Comparison of ENCODE assay signal across 18 cellular contexts in genomic region chr5:142608094-142608493, GRCh38.
"Had no signal": no experiment of that assay in that cellular context is flagged by ENCODE, and none has a peak within 500 bp of the region (broad histone marks: within the 10 kb centered on the region; RNA-seq: fewer than 3 reads in every experiment).

No MANE protein-coding gene starts in this region.

- H3K4me3 ChIP-seq: sigmoid colon had no signal

- H3K27me3 ChIP-seq: brain microvascular endothelial cell, sigmoid colon had no signal

- H3K27ac ChIP-seq: brain microvascular endothelial cell, sigmoid colon, VCaP had no signal

- H3K36me3 ChIP-seq: brain microvascular endothelial cell, sigmoid colon had no signal

- DNase-seq: activated CD4-positive, alpha-beta T cell treated with anti-CD3 and anti-CD28 coated beads, Interleukin-2, amount 10 ng/mL, durations not matched to agents 24 days and 14 days; activated CD8-positive, alpha-beta memory T cell treated with anti-CD3 and anti-CD28 coated beads, Interleukin-2, amount 10 ng/mL, durations not matched to agents 7 days and 5 days; activated CD8-positive, alpha-beta T cell treated with anti-CD3 and anti-CD28 coated beads for 36 hours; activated gamma-delta T cell; activated T-cell treated with anti-CD3 and anti-CD28 coated beads for 4 hours; aorta; brain microvascular endothelial cell; caudate nucleus; effector memory CD4-positive, alpha-beta T cell; foreskin melanocyte; kidney; mammary epithelial cell; occipital lobe; sigmoid colon; stimulated activated CD4-positive, alpha-beta T cell treated with anti-CD3 and anti-CD28 coated beads, Interleukin-4, amount 100 ng/mL, for 1 hour; stimulated activated naive CD4-positive, alpha-beta T cell treated with Interleukin-2 at 50 U/mL for 16 hours had no signal

- ATAC-seq: activated CD4-positive, CD25-positive, alpha-beta regulatory T cell treated with anti-CD3 and anti-CD28 coated beads, Interleukin-2, amount 50 U/mL, for 24 hours; activated CD8-positive, alpha-beta memory T cell treated with anti-CD3 and anti-CD28 coated beads, Interleukin-2, amount 10 ng/mL, durations not matched to agents 7 days and 5 days; activated CD8-positive, alpha-beta T cell treated with anti-CD3 and anti-CD28 coated beads for 36 hours had no signal

- H3K9me3 ChIP-seq: sigmoid colon had no signal
